3 cellular contexts compared by ENCODE assay signal in genomic region chr5:91584352-91584751, GRCh38.
"Had no signal": no experiment of that assay in that cellular context is flagged by ENCODE, and none has a peak within 500 bp of the region (broad histone marks: within the 10 kb centered on the region; RNA-seq: fewer than 3 reads in every experiment).

No MANE protein-coding gene starts in this region.

- H3K4me3 ChIP-seq: GM12878 had no signal

- DNase-seq: GDM1, GF-D8 had no signal
